8 cellular contexts compared by ENCODE assay signal in genomic region chrX:155612312-155613224, GRCh38. TPM values are rescaled to one million over a fixed set of nuclear protein-coding genes. Genes with fewer than 3 reads are reported as not detected.
DNase-seq lines count a peak whose midpoint lies in the region; ATAC-seq and TF ChIP-seq lines count a peak whose summit lies in the region.

SPRY3 (plus strand) TSS chrX:155612586.
TMLHE (minus strand) TSS chrX:155612952; CDS start chrX:155545276, 67,676 bp downstream.

- H3K4me1 ChIP-seq in liver (ENCODE audit: control insufficient read depth in 4 of 4, insufficient read depth in 4 of 4, low read length in 3 of 4): peaks cover 0 to 7% (median 4%) of the 10 kb centered on the region in 4 donors

- DNase-seq in AG08396 (ENCODE audit: low spot score): peak; percentile 55
- DNase-seq in NCI-H460 (ENCODE audit: extremely low read depth, low read depth): peak; percentile 43
- peak; percentile 31 to 39 for DNase-seq in activated CD4-positive, alpha-beta T cell treated with anti-CD3 and anti-CD28 coated beads, Interleukin-2, amount 50 U/mL, for 4 hours
- peak; percentile 61 to 73 for DNase-seq in dermis microvascular lymphatic vessel endothelial cell (ENCODE audit: low read depth in 2 of 2)
- DNase-seq in stimulated activated CD4-positive, alpha-beta T cell treated with anti-CD3 and anti-CD28 coated beads, Interleukin-2, amount 100 ng/mL, for 4 hours (ENCODE audit: low read depth): peak; percentile 32

- no peak for TF ChIP-seq CTCF in liver (IDR thresholded peaks at IDR 0.05; ENCODE audit: low read depth, low read length, missing input control)

- peak within 1 kb of the TSS; percentile 4 to 86 for H3K9ac ChIP-seq in liver (ENCODE audit: low read depth in 1 of 2, low read length in 2 of 2)

- in situ Hi-C loops in GM18951 (cut with MboI; ENCODE audit: low sequenced_read_pairs, unreplicated experiment): no loop called here

- peak; percentile 88 for ATAC-seq in HG03139 (IDR thresholded peaks at IDR 0.05; ENCODE audit: unreplicated experiment)

- H3K9me3 ChIP-seq in liver (ENCODE audit: control insufficient read depth in 4 of 4, low read length in 3 of 4): no peaks in the 10 kb centered on the region

- peak within 1 kb of the TSS; percentile 81 to 98 for H3K27ac ChIP-seq in liver (ENCODE audit: low read depth in 1 of 2, low read length in 2 of 2)

- WGBS in liver: 2% methylated on average over 50 of the region's 50 CpGs

- TF ChIP-seq RAD21 in liver (IDR thresholded peaks at IDR 0.05): no peak

- TF ChIP-seq POLR2A in GM18951 (IDR thresholded peaks at IDR 0.05; ENCODE audit: extremely low read depth, insufficient read depth, insufficient read length): peak; percentile 51

- H3K36me3 ChIP-seq in liver (ENCODE audit: control insufficient read depth in 4 of 4, insufficient read depth in 3 of 4, low read depth in 1 of 4, low read length in 3 of 4): no peaks in the 10 kb centered on the region

- no peaks in the 10 kb centered on the region for H3K27me3 ChIP-seq in liver (ENCODE audit: control insufficient read depth in 4 of 4, insufficient read depth in 4 of 4, low read length in 3 of 4)

- peak within 1 kb of the TSS; percentile 56 to 88 (median 69) for H3K4me3 ChIP-seq in liver (ENCODE audit: low read depth in 1 of 3, low read length in 3 of 3)

TF ChIP-seq in liver, 16 proteins besides CTCF, POLR2A, EP300 and RAD21:
- peak in 1 of 2 donors; percentile 50 for TF ChIP-seq GABPA (IDR thresholded peaks at IDR 0.05 in 1 of 2, conservative IDR thresholded peaks at IDR 0.05 in 1 of 2)
- no peak for TF ChIP-seq JUND (IDR thresholded peaks at IDR 0.05)
- TF ChIP-seq TAF1 (conservative IDR thresholded peaks at IDR 0.05): peak; percentile 39
- no peak for TF ChIP-seq HNF4G (IDR thresholded peaks at IDR 0.05)
- TF ChIP-seq HNF4A (conservative IDR thresholded peaks at IDR 0.05): peak in 1 of 2 donors; percentile 5

RNA-seq across cellular contexts. Expression of gene SPRY3, which starts in this region (rescaled TPM):
- total RNA-seq in NCI-H460 (2014; rRNA removed; shearing (Covaris generic)): 4.3 and 5.1 TPM in 2 replicates
- polyA plus RNA-seq in NCI-H460 (2014; cell fraction: nucleus; rRNA removed): 3.7 and 6.4 TPM in 2 replicates
- total RNA-seq in dermis microvascular lymphatic vessel endothelial cell (0.90 and 1.9 TPM in 2 replicates), liver (1 to 10 TPM in 1 of 2 donors, under 1 TPM in 1; 0.28 to 1.0 TPM)
- under 1 TPM; 0.21 to 0.29 TPM for polyA plus RNA-seq in liver

RNA-seq across cellular contexts. Expression of gene TMLHE, which starts in this region (rescaled TPM):
- total RNA-seq in NCI-H460 (2014; rRNA removed; shearing (Covaris generic)): 22.1 and 24.4 TPM in 2 replicates
- 6.2 and 7.3 TPM in 2 replicates for polyA plus RNA-seq in NCI-H460 (2014; cell fraction: nucleus; rRNA removed)
- total RNA-seq in dermis microvascular lymphatic vessel endothelial cell (7.4 and 7.7 TPM in 2 replicates), liver (10 to 100 TPM; 12.7 to 21.3 TPM)
- polyA plus RNA-seq in liver: 10 to 100 TPM; 10.4 to 11.7 TPM

Comparison
In these comparisons a context has a peak if more than half of its experiments do, and no peak if none do; other contexts are left out.
1. Peak in every context shown above with its lines: DNase-seq, ATAC-seq, H3K4me3 ChIP-seq and H3K27ac ChIP-seq.